1 cellular context compared by ENCODE assay signal in the genomic region with DNA sequence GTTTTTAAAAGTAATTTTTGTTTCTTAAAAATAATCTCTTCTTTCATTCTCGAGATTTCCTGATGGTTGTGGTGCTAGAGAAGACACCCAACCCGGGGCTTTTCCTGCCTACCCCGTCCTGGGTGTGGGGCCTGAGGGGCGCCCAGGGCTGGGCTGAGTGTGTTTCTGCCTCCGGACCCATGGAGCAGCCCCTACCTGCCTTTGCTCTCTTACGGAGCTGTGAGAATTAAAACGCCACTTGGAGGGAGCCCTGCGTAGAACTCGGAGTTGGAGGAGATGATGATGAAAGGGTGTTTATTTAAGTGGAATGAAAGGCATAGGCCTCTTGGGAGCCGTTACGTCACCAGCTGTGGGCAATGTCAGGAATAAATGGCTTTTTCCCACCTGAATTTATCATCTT.
TF ChIP-seq lines count a peak whose summit lies in the region.

No MANE protein-coding gene starts in this region.

TF ChIP-seq in HepG2, 621 proteins besides CTCF, POLR2A, EP300 and RAD21 (continued from another document):
- TF ChIP-seq ZFP91 (CRISPR knock-in tag; IDR thresholded peaks at IDR 0.05; ENCODE audit: borderline replicate concordance), result no peak
